In genomic region chr6:27545271-27546046, GRCh38 we compare ENCODE assay signal across 8 cellular contexts.
DNase-seq lines count a peak whose midpoint lies in the region; ATAC-seq and TF ChIP-seq lines count a peak whose summit lies in the region.

No MANE protein-coding gene starts in this region.

- no peak for TF ChIP-seq CTCF in epithelial cell of esophagus (IDR thresholded peaks at IDR 0.05; ENCODE audit: insufficient read depth, low read depth, low read length, missing control alignments)

- H3K36me3 ChIP-seq in NT2/D1 (ENCODE audit: insufficient read depth, insufficient read length, low read length), result no peaks in the 10 kb centered on the region

- H3K27ac ChIP-seq in substantia nigra (ENCODE audit: low read depth, low read length, poor library complexity, severe bottlenecking), result no peak overlapping the region

- H3K27me3 ChIP-seq in NT2/D1 (ENCODE audit: insufficient read depth, insufficient read length), result no peaks in the 10 kb centered on the region

- no peak for ATAC-seq in left lobe of liver

- DNase-seq in activated T-cell treated with anti-CD3 and anti-CD28 coated beads for 24 hours (ENCODE audit: low read depth) (peak; percentile 40), NT2/D1 (ENCODE audit: low read depth, low spot score) (peak; percentile 71), epithelial cell of esophagus (ENCODE audit: low read depth) (peak; percentile 88), left lobe of liver (ENCODE audit: low spot score) (no peak), substantia nigra (lab: John Stamatoyannopoulos, UW) (no peak), NK-92 (lab: John Stamatoyannopoulos, UW; ENCODE audit: unreplicated experiment) (no peak)
- no peak for DNase-seq in activated T-cell treated with anti-CD3 and anti-CD28 coated beads, Interleukin-2, amount 50 U/mL, for 1 hour
- peak; percentile 31 to 77 for DNase-seq in stimulated activated CD4-positive, alpha-beta T cell treated with anti-CD3 and anti-CD28 coated beads, Interleukin-2, amount 100 ng/mL, for 24 hours

- no peaks in the 10 kb centered on the region for H3K9me3 ChIP-seq in NT2/D1 (ENCODE audit: insufficient read depth, low read length)

- H3K4me3 ChIP-seq in NT2/D1 (ENCODE audit: insufficient read length, low read depth) (peak overlapping the region; percentile 56), epithelial cell of esophagus (ENCODE audit: low read length) (peak overlapping the region; percentile 54)

- H3K9ac ChIP-seq in NT2/D1 (ENCODE audit: insufficient read length, low read depth), result peak overlapping the region; percentile 38

- no peaks in the 10 kb centered on the region for H3K4me1 ChIP-seq in NT2/D1 (ENCODE audit: insufficient read depth, insufficient read length)

Comparison
In these comparisons a context has a peak if more than half of its experiments do, and no peak if none do; other contexts are left out.
1. DNase-seq: peak in activated T-cell treated with anti-CD3 and anti-CD28 coated beads for 24 hours (single experiment), NT2/D1 (single experiment), epithelial cell of esophagus (single experiment) and stimulated activated CD4-positive, alpha-beta T cell treated with anti-CD3 and anti-CD28 coated beads, Interleukin-2, amount 100 ng/mL, for 24 hours (2 of 2); none in activated T-cell treated with anti-CD3 and anti-CD28 coated beads, Interleukin-2, amount 50 U/mL, for 1 hour (single experiment), left lobe of liver (single experiment), substantia nigra (0 of 49) and NK-92 (single experiment).